ENCODE assay signal across 22 cellular contexts in genomic region chrY:7684546-7684945, GRCh38.
"Had no signal": no experiment of that assay in that cellular context is flagged by ENCODE, and none has a peak within 500 bp of the region (broad histone marks: within the 10 kb centered on the region; RNA-seq: fewer than 3 reads in every experiment).

No MANE protein-coding gene starts in this region.

- H3K9me3 Mint-ChIP-seq: dendritic cell treated with granulocyte-macrophage colony-stimulating factor and Interleukin-4, amounts not matched to agents 40 ng/mL and 50 ng/mL, for 4 days; effector memory CD8-positive, alpha-beta T cell; endodermal cell; mesothelial cell of epicardium; naive B cell; naive thymus-derived CD8-positive, alpha-beta T cell had no signal

- H3K4me3 Mint-ChIP-seq: dendritic cell treated with granulocyte-macrophage colony-stimulating factor and Interleukin-4, amounts not matched to agents 40 ng/mL and 50 ng/mL, for 4 days; effector memory CD8-positive, alpha-beta T cell; endodermal cell; mesothelial cell of epicardium; naive B cell; naive thymus-derived CD8-positive, alpha-beta T cell had no signal

- DNase-seq: colonic mucosa; cortex of kidney; effector CD8-positive, alpha-beta T cell; effector memory CD8-positive, alpha-beta T cell; endodermal cell; foreskin melanocyte; gastrocnemius medialis; glutamatergic neuron; head of caudate nucleus; heart right ventricle; hippocampal formation; left cardiac atrium; left lung; left ventricle myocardium superior; lower lobe of right lung; mesenchymal stem cell; mucosa of descending colon; naive B cell; naive thymus-derived CD8-positive, alpha-beta T cell had no signal

- H3K36me3 Mint-ChIP-seq: mesothelial cell of epicardium; naive B cell; naive thymus-derived CD8-positive, alpha-beta T cell had no signal

- H3K27me3 Mint-ChIP-seq: effector memory CD8-positive, alpha-beta T cell; naive B cell had no signal

- H3K27ac Mint-ChIP-seq: dendritic cell treated with granulocyte-macrophage colony-stimulating factor and Interleukin-4, amounts not matched to agents 40 ng/mL and 50 ng/mL, for 4 days; effector memory CD8-positive, alpha-beta T cell; endodermal cell; mesothelial cell of epicardium; naive B cell; naive thymus-derived CD8-positive, alpha-beta T cell had no signal

- H3K36me3 ChIP-seq: colonic mucosa, esophagus muscularis mucosa, gastrocnemius medialis, heart right ventricle, left lung, lower lobe of right lung had no signal

- H3K27ac ChIP-seq: colonic mucosa, esophagus muscularis mucosa, gastrocnemius medialis, heart right ventricle, left lung, lower lobe of right lung had no signal

- H3K4me1 Mint-ChIP-seq: endodermal cell; mesothelial cell of epicardium; naive B cell; naive thymus-derived CD8-positive, alpha-beta T cell had no signal

- H3K4me1 ChIP-seq: colonic mucosa, esophagus muscularis mucosa, gastrocnemius medialis, heart right ventricle, left lung, lower lobe of right lung had no signal

- H3K4me3 ChIP-seq: colonic mucosa, esophagus muscularis mucosa, gastrocnemius medialis, heart right ventricle, left lung, lower lobe of right lung, mucosa of descending colon had no signal

- ATAC-seq: effector memory CD8-positive, alpha-beta T cell; gastrocnemius medialis; heart right ventricle; left cardiac atrium; left lung; left ventricle myocardium superior; lower lobe of right lung; mucosa of descending colon; naive thymus-derived CD8-positive, alpha-beta T cell had no signal

- H3K9me3 ChIP-seq: colonic mucosa, esophagus muscularis mucosa, gastrocnemius medialis, heart right ventricle, left lung, lower lobe of right lung, mucosa of descending colon had no signal
